In the genomic region with DNA sequence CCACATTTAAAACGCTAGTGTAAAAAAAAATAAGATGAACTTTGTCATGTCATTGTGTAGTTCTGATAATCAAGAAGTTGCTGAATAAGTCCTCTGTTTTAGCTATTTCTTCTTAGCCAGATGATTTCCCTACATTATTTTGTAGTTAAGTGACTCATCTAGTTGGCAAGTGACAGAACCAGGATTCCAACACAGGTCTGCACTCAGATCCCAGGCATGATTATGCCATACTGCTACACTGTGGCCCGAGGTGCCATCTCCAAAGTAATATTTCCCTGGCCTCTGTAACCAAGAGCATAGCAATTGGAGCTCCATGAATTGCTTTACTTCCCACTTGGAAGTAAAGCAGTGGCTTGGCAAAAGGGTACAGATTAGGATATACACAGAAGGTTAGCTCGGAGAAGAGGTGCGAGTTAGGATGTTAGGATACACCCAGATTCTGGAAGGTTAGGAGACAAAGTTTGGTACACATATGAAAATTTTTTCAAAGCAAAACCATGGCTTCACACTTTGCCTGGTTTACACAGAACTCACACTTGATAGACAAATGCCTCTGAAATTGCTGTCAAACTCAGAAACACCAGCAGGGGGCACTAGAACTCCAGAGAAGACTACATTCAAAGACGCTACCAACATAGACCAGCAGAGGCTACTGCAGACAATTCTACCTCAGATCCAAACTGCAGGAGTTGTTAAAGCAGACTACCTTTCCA, we compare ENCODE assay signal across 1 cellular context.
TF ChIP-seq lines count a peak whose summit lies in the region.

No MANE protein-coding gene starts in this region.

TF ChIP-seq in HCT116, 20 proteins besides CTCF, POLR2A, EP300 and RAD21 (continued from another document):
- TF ChIP-seq, protein P1, sequence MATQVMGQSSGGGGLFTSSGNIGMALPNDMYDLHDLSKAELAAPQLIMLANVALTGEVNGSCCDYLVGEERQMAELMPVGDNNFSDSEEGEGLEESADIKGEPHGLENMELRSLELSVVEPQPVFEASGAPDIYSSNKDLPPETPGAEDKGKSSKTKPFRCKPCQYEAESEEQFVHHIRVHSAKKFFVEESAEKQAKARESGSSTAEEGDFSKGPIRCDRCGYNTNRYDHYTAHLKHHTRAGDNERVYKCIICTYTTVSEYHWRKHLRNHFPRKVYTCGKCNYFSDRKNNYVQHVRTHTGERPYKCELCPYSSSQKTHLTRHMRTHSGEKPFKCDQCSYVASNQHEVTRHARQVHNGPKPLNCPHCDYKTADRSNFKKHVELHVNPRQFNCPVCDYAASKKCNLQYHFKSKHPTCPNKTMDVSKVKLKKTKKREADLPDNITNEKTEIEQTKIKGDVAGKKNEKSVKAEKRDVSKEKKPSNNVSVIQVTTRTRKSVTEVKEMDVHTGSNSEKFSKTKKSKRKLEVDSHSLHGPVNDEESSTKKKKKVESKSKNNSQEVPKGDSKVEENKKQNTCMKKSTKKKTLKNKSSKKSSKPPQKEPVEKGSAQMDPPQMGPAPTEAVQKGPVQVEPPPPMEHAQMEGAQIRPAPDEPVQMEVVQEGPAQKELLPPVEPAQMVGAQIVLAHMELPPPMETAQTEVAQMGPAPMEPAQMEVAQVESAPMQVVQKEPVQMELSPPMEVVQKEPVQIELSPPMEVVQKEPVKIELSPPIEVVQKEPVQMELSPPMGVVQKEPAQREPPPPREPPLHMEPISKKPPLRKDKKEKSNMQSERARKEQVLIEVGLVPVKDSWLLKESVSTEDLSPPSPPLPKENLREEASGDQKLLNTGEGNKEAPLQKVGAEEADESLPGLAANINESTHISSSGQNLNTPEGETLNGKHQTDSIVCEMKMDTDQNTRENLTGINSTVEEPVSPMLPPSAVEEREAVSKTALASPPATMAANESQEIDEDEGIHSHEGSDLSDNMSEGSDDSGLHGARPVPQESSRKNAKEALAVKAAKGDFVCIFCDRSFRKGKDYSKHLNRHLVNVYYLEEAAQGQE (IDR thresholded peaks at IDR 0.05; ENCODE audit: low read depth) = no peak
- TF ChIP-seq ZBTB33 (IDR thresholded peaks at IDR 0.05; ENCODE audit: extremely low read depth, insufficient replicate concordance, low read length) (no peak), SP1 (IDR thresholded peaks at IDR 0.05; ENCODE audit: low read depth) (no peak), YY1 (IDR thresholded peaks at IDR 0.05; ENCODE audit: extremely low read depth, insufficient replicate concordance, low read depth, low read length) (no peak), POLR2AphosphoS5 (IDR thresholded peaks at IDR 0.05; ENCODE audit: low read depth, low read length) (no peak), EZH2 (IDR thresholded peaks at IDR 0.05) (no peak), CEBPB (IDR thresholded peaks at IDR 0.05; ENCODE audit: low read depth) (no peak)
